ENCODE assay signal across 8 cellular contexts in the genomic region with DNA sequence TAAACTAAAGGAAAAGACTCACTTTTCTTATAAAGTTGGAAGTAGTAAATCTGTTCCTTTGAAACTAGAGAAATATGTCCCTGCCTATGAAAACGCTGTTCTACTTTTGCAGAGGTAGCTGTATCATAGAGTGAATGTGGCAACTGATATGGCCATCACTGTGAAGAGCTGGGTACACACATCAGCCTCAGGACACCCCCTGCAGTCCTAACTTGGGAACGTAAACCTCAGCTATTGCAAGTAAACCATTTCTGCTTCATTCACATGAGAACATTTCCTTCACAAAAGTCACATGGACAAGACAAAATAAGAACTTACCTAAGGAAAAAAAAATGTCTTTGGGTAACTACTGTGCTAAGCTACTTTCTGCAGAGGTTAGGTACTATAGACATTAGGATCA.
DNase-seq lines count a peak whose midpoint lies in the region; ATAC-seq and TF ChIP-seq lines count a peak whose summit lies in the region.

No MANE protein-coding gene starts in this region.

- in situ Hi-C loops in SK-MEL-5 (cut with HindIII; ENCODE audit: low pct_unique_long_range_greater_than_20kb, low sequenced_read_pairs): no loop called here

- DNase-seq in BE2C (no peak), SK-MEL-5 (ENCODE audit: low read depth, low spot score) (peak; percentile 60), globus pallidus (ENCODE audit: low spot score) (peak; percentile 11), upper lobe of right lung (no peak), AG20443 (ENCODE audit: low spot score) (no peak)

- H3K27me3 ChIP-seq in BE2C (no peaks in the 10 kb centered on the region), upper lobe of right lung (no peaks in the 10 kb centered on the region)

- no peaks in the 10 kb centered on the region for H3K36me3 ChIP-seq in BE2C
- H3K36me3 ChIP-seq in upper lobe of right lung: no peaks in the 10 kb centered on the region

- H3K27ac ChIP-seq in upper lobe of right lung: no peak overlapping the region

- ATAC-seq in GM19397 (IDR thresholded peaks at IDR 0.05; ENCODE audit: unreplicated experiment): peak; percentile 56
- peak; percentile 81 for ATAC-seq in upper lobe of right lung
- ATAC-seq in HG02938 (IDR thresholded peaks at IDR 0.05; ENCODE audit: unreplicated experiment): no peak
- ATAC-seq in HG03025 (IDR thresholded peaks at IDR 0.05; ENCODE audit: low FRiP score, unreplicated experiment): no peak

- H3K4me3 ChIP-seq in BE2C (ENCODE audit: low read depth, low read length) (no peak overlapping the region), upper lobe of right lung (no peak overlapping the region)

- TF ChIP-seq CTCF in BE2C (IDR thresholded peaks at IDR 0.05; ENCODE audit: low read depth, low read length) (peak; percentile 9; the same call in 1 of the 2 replicates), upper lobe of right lung (IDR thresholded peaks at IDR 0.05) (peak; percentile 32)

- no peaks in the 10 kb centered on the region for H3K9me3 ChIP-seq in BE2C
- H3K9me3 ChIP-seq in upper lobe of right lung: no peaks in the 10 kb centered on the region

- H3K4me1 ChIP-seq in BE2C (no peaks in the 10 kb centered on the region), upper lobe of right lung (no peaks in the 10 kb centered on the region)

- intact Hi-C loops in upper lobe of right lung (cut with DNase I): no loop called here

Comparison
In these comparisons a context has a peak if more than half of its experiments do, and no peak if none do; other contexts are left out.
1. DNase-seq: peak in SK-MEL-5 (single experiment) and globus pallidus (single experiment); none in BE2C (single experiment), upper lobe of right lung (single experiment) and AG20443 (single experiment).
2. ATAC-seq: peak in GM19397 (single experiment) and upper lobe of right lung (single experiment); none in HG02938 (single experiment) and HG03025 (single experiment).